ENCODE assay signal across 7 cellular contexts in genomic region chr7:79736418-79736817, GRCh38.
"Had no signal": no experiment of that assay in that cellular context is flagged by ENCODE, and none has a peak within 500 bp of the region (broad histone marks: within the 10 kb centered on the region; RNA-seq: fewer than 3 reads in every experiment).

No MANE protein-coding gene starts in this region.

- DNase-seq: H7, HFFc6, KG1 had no signal

- H3K36me3 ChIP-seq: HAP-1 had no signal

- H3K4me1 ChIP-seq: HAP-1 had no signal

- ATAC-seq: GM23338, HCT116 had no signal

- H3K27ac ChIP-seq: HL-60 had no signal

- H2AFZ ChIP-seq: GM23338 had no signal

- H3K4me2 ChIP-seq: GM23338 had no signal

- H3K4me3 ChIP-seq: GM23338, HAP-1 had no signal

- H3K9me3 ChIP-seq: HAP-1 had no signal
